8 cellular contexts compared by ENCODE assay signal in the genomic region with DNA sequence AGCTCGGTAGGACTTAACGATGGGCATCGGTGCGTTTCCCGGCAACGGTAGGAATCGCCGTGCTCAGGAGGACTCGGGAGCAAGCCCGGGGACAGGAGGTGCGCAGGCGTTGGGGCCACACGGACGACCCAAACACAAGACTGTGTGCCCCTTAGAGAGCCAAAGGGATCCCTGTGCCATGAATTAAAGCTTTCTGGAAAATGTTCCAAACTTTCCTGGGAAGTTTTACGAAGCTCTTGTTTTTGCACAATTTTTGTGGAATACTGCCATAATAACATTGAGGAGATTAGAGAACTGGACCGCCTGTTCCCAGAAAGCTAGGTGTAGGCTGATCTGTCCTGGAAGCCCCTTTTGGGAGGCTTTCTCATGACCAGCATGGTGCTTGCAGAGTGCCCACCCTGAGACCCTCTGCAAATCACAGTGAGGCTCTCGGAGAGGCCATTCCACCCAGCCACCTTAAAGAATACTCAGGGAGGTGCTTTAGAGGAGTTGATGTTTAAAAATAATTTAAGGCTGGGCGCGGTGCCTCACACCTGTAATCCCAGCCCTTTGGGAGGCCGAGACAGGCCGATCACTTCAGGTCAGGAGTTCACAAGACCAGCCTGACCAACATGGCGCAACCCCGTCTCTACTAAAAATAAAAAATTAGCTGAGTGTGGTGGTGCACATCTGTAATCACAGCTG. TPM values are rescaled to one million over a fixed set of nuclear protein-coding genes. Genes with fewer than 3 reads are reported as not detected.
A peak's percentile ranks its signal among the peaks of the same experiment; 100 is the strongest.
DNase-seq lines count a peak whose midpoint lies in the region; ATAC-seq and TF ChIP-seq lines count a peak whose summit lies in the region.

No MANE protein-coding gene starts in this region.

- H3K9me3 Mint-ChIP-seq in mesothelial cell of epicardium, result no peaks in the 10 kb centered on the region

- no peaks in the 10 kb centered on the region for H3K27me3 Mint-ChIP-seq in mesothelial cell of epicardium (ENCODE audit: low read depth)

- no peak for DNase-seq in GM12864 (ENCODE audit: low read depth)
- DNase-seq in NCI-H1105 treated with DMSO at 0.1 percent for 48 hours (lab: John Stamatoyannopoulos, UW), result peak; percentile 53
- DNase-seq in caudate nucleus (lab: John Stamatoyannopoulos, UW), result peak in 7 of 61 donors; percentile 42 to 74 (median 60)
- DNase-seq in mesothelial cell of epicardium (ENCODE audit: low spot score in 2 of 2, unreplicated experiment in 2 of 2), result no peak
- DNase-seq in erythroblast (lab: John Stamatoyannopoulos, UW), result no peak
- DNase-seq in NCI-H1694 (lab: John Stamatoyannopoulos, UW), result no peak

- TF ChIP-seq CTCF in GM12864 (IDR thresholded peaks at IDR 0.05; ENCODE audit: low read depth, low read length, missing control alignments) (no peak), mesothelial cell of epicardium (IDR thresholded peaks at IDR 0.05; ENCODE audit: unreplicated experiment) (no peak)

- H3K27ac ChIP-seq in caudate nucleus (ENCODE audit: low read depth, low read length), result peak overlapping the region; percentile 90

- ATAC-seq in GM18517 (IDR thresholded peaks at IDR 0.05; ENCODE audit: unreplicated experiment), result no peak
- ATAC-seq in GM19463 (IDR thresholded peaks at IDR 0.05; ENCODE audit: unreplicated experiment), result no peak

- H3K4me3 Mint-ChIP-seq in mesothelial cell of epicardium, result peak overlapping the region; percentile 99

- H3K27ac Mint-ChIP-seq in mesothelial cell of epicardium, result peak overlapping the region; percentile 99

- peak overlapping the region; percentile 89 for H3K4me3 ChIP-seq in GM12864 (ENCODE audit: low read depth, low read length)

- peaks cover 6% of the 10 kb centered on the region for H3K4me1 Mint-ChIP-seq in mesothelial cell of epicardium

- no peak for TF ChIP-seq POLR2A in erythroblast (IDR thresholded peaks at IDR 0.05; ENCODE audit: low read length)

- H3K36me3 Mint-ChIP-seq in mesothelial cell of epicardium, result no peaks in the 10 kb centered on the region

RNA-seq across cellular contexts. Expression of gene KDM8, which starts 1.0 kb away (rescaled TPM):
- total RNA-seq in mesothelial cell of epicardium, result 8.5 to 11.8 TPM (median 9.2 TPM) in 3 replicates
